In the genomic region with DNA sequence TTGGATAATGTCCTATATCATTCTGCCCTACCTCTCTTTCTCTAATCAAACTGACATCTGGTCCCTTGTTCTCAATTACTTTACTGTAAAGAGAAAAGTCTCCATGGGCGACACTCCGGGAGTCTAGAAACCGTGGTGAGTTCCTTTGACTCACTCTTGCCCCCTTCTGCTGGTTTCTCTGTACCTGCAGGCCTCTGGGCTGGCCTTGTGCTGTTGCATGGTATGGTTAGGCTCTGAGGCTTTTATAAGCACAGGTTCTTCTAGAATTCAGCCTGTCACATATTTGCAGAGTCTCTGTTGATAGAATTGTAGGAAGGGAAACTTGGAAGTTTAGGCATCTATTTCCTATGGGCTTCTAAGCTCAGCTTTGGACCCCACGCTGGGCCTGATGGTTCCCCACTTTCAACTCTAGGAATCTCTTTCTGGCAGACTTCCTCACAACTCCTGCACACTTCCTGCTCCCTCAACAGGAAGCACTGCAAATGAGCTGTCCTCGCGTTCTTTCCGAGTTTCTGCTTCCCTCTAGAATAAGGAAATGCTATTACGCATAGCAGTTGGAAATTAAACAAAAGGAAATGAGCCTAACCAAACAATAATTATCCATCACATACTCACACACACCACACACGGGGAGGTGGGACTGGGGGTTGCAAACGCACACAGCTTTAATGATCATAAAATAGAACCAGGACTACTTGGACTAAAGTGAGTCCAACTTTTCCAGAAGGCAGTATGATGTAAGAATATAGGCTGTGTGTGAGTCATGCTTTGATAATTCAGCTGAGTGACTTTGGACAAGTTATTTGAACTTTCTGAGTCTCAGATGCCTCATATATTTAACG, we compare ENCODE assay signal across 8 cellular contexts.
DNase-seq lines count a peak whose midpoint lies in the region; ATAC-seq lines count a peak whose summit lies in the region.

No MANE protein-coding gene starts in this region.

- no peak overlapping the region for H3K14ac ChIP-seq in mesenchymal stem cell (ENCODE audit: low read length in 2 of 2)

- H3K27ac ChIP-seq in mesenchymal stem cell (ENCODE audit: low read length, poor library complexity, severe bottlenecking), result no peak overlapping the region

- no peak for ATAC-seq in GM18520 (IDR thresholded peaks at IDR 0.05; ENCODE audit: unreplicated experiment)

- no peak overlapping the region for H2BK5ac ChIP-seq in mesenchymal stem cell (ENCODE audit: low read depth, low read length, poor library complexity, severe bottlenecking)

- peak; percentile 34 for DNase-seq in AG20443 (ENCODE audit: low spot score)
- peak; percentile 69 for DNase-seq in M059J (ENCODE audit: low read depth)
- peak; percentile 91 to 92 for DNase-seq in dermis microvascular lymphatic vessel endothelial cell (ENCODE audit: low read depth in 2 of 2)
- DNase-seq in mesenchymal stem cell, result peak; percentile 54
- DNase-seq in NCI-H2196 treated with DMSO at 0.1 percent for 48 hours (lab: John Stamatoyannopoulos, UW; ENCODE audit: unreplicated experiment), result no peak
- DNase-seq in activated gamma-delta T cell (lab: John Stamatoyannopoulos, UW), result no peak
- no peak for DNase-seq in activated T-cell treated with anti-CD3 and anti-CD28 coated beads, Interleukin-2, amount 50 U/mL, for 48 hours

- H3K9ac ChIP-seq in mesenchymal stem cell (ENCODE audit: low read length), result peak overlapping the region; percentile 31

- H3K18ac ChIP-seq in mesenchymal stem cell (ENCODE audit: low read depth in 1 of 2, low read length in 2 of 2), result no peak overlapping the region

- no peak overlapping the region for H3K4ac ChIP-seq in mesenchymal stem cell (ENCODE audit: low read depth in 1 of 2, low read length in 2 of 2)

- H3K4me1 ChIP-seq in mesenchymal stem cell (ENCODE audit: control insufficient read depth, insufficient read depth, low read depth, low read length), result no peaks in the 10 kb centered on the region

- WGBS in mesenchymal stem cell, result 63% methylated on average over 10 of the region's 11 CpGs

- no peaks in the 10 kb centered on the region for H3K9me3 ChIP-seq in mesenchymal stem cell (ENCODE audit: control insufficient read depth, low read length)

- peak overlapping the region in 1 of 2 experiments; percentile 29 for H3K4me3 ChIP-seq in mesenchymal stem cell (ENCODE audit: insufficient read depth in 1 of 2, low read depth in 1 of 2, low read length in 2 of 2)

- no peak overlapping the region for H4K91ac ChIP-seq in mesenchymal stem cell (ENCODE audit: low read length)

- H3K79me1 ChIP-seq in mesenchymal stem cell (replicated peaks; ENCODE audit: low read length, poor library complexity, severe bottlenecking), result no peaks in the 10 kb centered on the region

- H2BK12ac ChIP-seq in mesenchymal stem cell (ENCODE audit: low read length in 2 of 2), result no peak overlapping the region

- no peak overlapping the region for H4K8ac ChIP-seq in mesenchymal stem cell (ENCODE audit: low read length)

- H2BK120ac ChIP-seq in mesenchymal stem cell (ENCODE audit: low read depth, low read length), result no peak overlapping the region

- no peak overlapping the region for H2AK5ac ChIP-seq in mesenchymal stem cell (ENCODE audit: low read length, severe bottlenecking)

- H2BK15ac ChIP-seq in mesenchymal stem cell (ENCODE audit: low read depth, poor library complexity, severe bottlenecking), result no peak overlapping the region

- H3K36me3 ChIP-seq in mesenchymal stem cell (ENCODE audit: control insufficient read depth in 1 of 2, insufficient read depth in 2 of 2, low read depth in 1 of 2, low read length in 2 of 2), result no peaks in the 10 kb centered on the region

- no peaks in the 10 kb centered on the region for H3K27me3 ChIP-seq in mesenchymal stem cell (ENCODE audit: control insufficient read depth in 1 of 2, insufficient read depth in 1 of 2, low read length in 2 of 2)

- H2AFZ ChIP-seq in mesenchymal stem cell (ENCODE audit: low read depth, low read length), result no peak overlapping the region

- H3K23ac ChIP-seq in mesenchymal stem cell (ENCODE audit: low read length in 2 of 2), result no peak overlapping the region

- no peak overlapping the region for H3K4me2 ChIP-seq in mesenchymal stem cell (ENCODE audit: low read length, poor library complexity, severe bottlenecking)

Comparison
In these comparisons a context has a peak if more than half of its experiments do, and no peak if none do; other contexts are left out.
1. DNase-seq: peak in AG20443 (single experiment), M059J (single experiment), dermis microvascular lymphatic vessel endothelial cell (2 of 2) and mesenchymal stem cell (single experiment); none in NCI-H2196 treated with DMSO at 0.1 percent for 48 hours (single experiment), activated gamma-delta T cell (single experiment) and activated T-cell treated with anti-CD3 and anti-CD28 coated beads, Interleukin-2, amount 50 U/mL, for 48 hours (0 of 2).